Comparison of ENCODE assay signal across 1 cellular context in the genomic region with DNA sequence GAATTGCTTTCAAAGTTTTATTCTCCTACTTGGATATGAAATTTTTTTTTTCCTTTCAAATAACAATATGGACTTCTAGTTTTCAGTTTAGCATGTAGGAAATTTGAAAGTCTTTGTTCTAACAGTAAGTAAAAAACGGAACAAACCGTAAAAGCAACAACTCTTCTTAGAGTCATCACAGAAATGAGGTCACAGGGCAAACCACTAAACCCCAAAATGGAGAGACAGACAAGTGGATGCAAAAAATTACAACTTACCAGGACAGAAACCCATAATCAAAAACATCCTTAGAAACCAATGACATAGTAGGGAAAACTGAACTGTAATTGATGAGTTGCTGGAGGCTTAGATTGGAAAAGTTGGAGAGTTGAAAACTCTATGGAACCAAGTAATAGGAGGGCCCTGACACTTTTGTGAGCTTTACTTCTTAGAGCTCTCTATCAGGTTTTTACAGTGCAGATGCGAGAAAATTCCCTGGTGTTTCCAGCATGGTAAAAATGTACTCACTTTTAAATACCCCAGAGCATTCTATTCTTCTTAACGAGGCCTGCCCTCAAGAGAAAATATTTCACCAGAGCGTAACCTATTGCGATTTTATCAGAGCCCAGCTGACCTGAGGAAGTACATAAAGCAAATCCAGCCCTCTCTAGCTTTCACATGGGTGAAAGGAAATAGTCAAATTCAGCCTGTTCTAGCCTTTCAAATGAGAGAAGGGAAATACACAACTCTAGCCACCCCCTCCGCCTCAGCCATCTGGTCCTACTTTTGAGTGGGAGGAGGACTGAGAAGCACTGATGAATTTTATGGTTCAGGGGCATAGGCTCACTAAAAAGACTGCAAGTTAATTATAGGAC.
TF ChIP-seq lines count a peak whose summit lies in the region.

No MANE protein-coding gene starts in this region.

TF ChIP-seq in GM23338, 12 proteins besides CTCF, POLR2A, EP300 and RAD21 (continued from another document):
- TF ChIP-seq, protein P1, sequence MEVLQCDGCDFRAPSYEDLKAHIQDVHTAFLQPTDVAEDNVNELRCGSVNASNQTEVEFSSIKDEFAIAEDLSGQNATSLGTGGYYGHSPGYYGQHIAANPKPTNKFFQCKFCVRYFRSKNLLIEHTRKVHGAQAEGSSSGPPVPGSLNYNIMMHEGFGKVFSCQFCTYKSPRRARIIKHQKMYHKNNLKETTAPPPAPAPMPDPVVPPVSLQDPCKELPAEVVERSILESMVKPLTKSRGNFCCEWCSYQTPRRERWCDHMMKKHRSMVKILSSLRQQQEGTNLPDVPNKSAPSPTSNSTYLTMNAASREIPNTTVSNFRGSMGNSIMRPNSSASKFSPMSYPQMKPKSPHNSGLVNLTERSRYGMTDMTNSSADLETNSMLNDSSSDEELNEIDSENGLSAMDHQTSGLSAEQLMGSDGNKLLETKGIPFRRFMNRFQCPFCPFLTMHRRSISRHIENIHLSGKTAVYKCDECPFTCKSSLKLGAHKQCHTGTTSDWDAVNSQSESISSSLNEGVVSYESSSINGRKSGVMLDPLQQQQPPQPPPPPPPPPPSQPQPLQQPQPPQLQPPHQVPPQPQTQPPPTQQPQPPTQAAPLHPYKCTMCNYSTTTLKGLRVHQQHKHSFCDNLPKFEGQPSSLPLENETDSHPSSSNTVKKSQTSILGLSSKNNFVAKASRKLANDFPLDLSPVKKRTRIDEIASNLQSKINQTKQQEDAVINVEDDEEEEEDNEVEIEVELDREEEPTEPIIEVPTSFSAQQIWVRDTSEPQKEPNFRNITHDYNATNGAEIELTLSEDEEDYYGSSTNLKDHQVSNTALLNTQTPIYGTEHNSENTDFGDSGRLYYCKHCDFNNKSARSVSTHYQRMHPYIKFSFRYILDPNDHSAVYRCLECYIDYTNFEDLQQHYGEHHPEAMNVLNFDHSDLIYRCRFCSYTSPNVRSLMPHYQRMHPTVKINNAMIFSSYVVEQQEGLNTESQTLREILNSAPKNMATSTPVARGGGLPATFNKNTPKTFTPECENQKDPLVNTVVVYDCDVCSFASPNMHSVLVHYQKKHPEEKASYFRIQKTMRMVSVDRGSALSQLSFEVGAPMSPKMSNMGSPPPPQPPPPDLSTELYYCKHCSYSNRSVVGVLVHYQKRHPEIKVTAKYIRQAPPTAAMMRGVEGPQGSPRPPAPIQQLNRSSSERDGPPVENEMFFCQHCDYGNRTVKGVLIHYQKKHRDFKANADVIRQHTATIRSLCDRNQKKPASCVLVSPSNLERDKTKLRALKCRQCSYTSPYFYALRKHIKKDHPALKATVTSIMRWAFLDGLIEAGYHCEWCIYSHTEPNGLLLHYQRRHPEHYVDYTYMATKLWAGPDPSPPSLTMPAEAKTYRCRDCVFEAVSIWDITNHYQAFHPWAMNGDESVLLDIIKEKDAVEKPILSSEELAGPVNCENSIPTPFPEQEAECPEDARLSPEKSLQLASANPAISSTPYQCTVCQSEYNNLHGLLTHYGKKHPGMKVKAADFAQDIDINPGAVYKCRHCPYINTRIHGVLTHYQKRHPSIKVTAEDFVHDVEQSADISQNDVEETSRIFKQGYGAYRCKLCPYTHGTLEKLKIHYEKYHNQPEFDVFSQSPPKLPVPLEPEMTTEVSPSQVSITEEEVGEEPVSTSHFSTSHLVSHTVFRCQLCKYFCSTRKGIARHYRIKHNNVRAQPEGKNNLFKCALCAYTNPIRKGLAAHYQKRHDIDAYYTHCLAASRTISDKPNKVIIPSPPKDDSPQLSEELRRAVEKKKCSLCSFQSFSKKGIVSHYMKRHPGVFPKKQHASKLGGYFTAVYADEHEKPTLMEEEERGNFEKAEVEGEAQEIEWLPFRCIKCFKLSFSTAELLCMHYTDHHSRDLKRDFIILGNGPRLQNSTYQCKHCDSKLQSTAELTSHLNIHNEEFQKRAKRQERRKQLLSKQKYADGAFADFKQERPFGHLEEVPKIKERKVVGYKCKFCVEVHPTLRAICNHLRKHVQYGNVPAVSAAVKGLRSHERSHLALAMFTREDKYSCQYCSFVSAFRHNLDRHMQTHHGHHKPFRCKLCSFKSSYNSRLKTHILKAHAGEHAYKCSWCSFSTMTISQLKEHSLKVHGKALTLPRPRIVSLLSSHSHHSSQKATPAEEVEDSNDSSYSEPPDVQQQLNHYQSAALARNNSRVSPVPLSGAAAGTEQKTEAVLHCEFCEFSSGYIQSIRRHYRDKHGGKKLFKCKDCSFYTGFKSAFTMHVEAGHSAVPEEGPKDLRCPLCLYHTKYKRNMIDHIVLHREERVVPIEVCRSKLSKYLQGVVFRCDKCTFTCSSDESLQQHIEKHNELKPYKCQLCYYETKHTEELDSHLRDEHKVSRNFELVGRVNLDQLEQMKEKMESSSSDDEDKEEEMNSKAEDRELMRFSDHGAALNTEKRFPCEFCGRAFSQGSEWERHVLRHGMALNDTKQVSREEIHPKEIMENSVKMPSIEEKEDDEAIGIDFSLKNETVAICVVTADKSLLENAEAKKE (CRISPR knock-in tag; IDR thresholded peaks at IDR 0.05) = no peak
- TF ChIP-seq CREB1 (CRISPR knock-in tag; IDR thresholded peaks at IDR 0.05; ENCODE audit: low read depth) = no peak
- no peak for TF ChIP-seq EZH2phosphoT487 (IDR thresholded peaks at IDR 0.05; ENCODE audit: unreplicated experiment)
- TF ChIP-seq ZNF114 (CRISPR knock-in tag; IDR thresholded peaks at IDR 0.05) = no peak
